Comparison of ENCODE assay signal across 1 cellular context in the genomic region with DNA sequence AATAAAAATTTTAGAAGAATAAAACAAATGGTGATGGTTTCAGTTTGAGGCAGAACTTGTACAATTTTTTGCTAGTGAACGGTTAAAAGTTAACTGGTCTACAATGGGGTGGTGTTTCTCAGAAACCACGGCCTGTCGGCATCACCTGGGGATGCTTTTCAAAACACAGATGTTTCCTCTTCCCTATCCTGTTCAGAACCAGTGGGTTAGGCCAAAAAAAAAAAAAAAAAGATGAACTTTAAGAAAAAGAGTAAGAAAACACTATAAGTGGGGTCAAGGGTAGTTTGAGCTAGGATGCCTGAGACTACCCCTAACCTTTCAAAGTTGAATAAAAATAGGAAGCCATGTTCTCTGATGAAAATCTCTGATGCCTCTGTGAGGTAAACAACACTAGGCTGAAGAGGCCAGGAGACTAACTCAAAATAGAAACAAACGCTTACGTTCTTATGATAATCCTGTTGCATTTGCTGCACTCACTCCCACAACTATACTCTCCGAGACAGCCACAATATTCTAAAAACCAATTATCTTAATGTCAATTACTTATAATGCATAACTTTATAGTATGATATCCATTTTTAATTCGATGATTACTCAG.
A peak's percentile ranks its signal among the peaks of the same experiment; 100 is the strongest.
TF ChIP-seq lines count a peak whose summit lies in the region.

No MANE protein-coding gene starts in this region.

TF ChIP-seq in GM12878, 131 proteins besides CTCF, POLR2A, EP300 and RAD21:
- TF ChIP-seq LARP7 (IDR thresholded peaks at IDR 0.05) (no peak), ZNF384 (IDR thresholded peaks at IDR 0.05; ENCODE audit: borderline replicate concordance, low read depth, low read length) (peak; percentile 53), RUNX3 (IDR thresholded peaks at IDR 0.05; ENCODE audit: low read length) (0 out of 2 replicates have a peak, but pooled peaks have one; percentile 7)
TF ChIP-seq in GM12878: peak in this region for 2.
